8 cellular contexts compared by ENCODE assay signal in the genomic region with DNA sequence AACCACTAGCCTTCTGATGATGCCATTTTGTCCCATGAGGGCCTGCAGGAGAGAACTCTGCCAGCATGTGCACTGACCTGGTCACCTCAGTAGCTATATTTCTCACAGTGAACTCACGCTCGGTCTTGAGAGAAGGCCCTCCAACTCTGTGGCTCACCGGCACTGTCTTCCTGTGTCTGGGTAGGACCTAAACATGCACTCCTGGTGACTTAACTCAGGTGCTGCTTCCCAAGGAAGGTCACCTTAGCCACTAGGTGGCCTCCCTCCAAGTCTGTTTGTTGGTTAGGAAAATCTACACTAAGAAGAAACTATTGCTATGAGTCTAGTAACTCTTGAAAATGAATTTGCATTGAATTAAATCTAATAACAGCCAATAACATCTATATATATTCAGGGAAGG. TPM values are rescaled to one million over a fixed set of nuclear protein-coding genes. Genes with fewer than 3 reads are reported as not detected.
DNase-seq lines count a peak whose midpoint lies in the region; ATAC-seq, FAIRE-seq and TF ChIP-seq lines count a peak whose summit lies in the region.
"Had no signal": no experiment of that assay in that cellular context is flagged by ENCODE, and none has a peak within 500 bp of the region (broad histone marks: within the 10 kb centered on the region; RNA-seq: fewer than 3 reads in every experiment).

No MANE protein-coding gene starts in this region.

- H3K27ac Mint-ChIP-seq in neural crest cell (ENCODE audit: unreplicated experiment): no peak overlapping the region

- H3K36me3 ChIP-seq in bronchial epithelial cell (ENCODE audit: control insufficient read depth, insufficient read depth, low read length): no peaks in the 10 kb centered on the region

- ATAC-seq in GM18867 (IDR thresholded peaks at IDR 0.05; ENCODE audit: unreplicated experiment): no peak
- no peak for ATAC-seq in HG02840 (IDR thresholded peaks at IDR 0.05; ENCODE audit: low FRiP score, unreplicated experiment)

- TF ChIP-seq CTCF in bronchial epithelial cell (IDR thresholded peaks at IDR 0.05; ENCODE audit: insufficient read depth, low read length, severe bottlenecking): peak; percentile 58
- TF ChIP-seq CTCF in neural crest cell (conservative IDR thresholded peaks at IDR 0.05): peak; percentile 48

- DNase-seq in ELR (ENCODE audit: low read depth) (peak; percentile 13), HT-29 (ENCODE audit: low spot score) (peak; percentile 66), bronchial epithelial cell (ENCODE audit: low read depth) (peak; percentile 40), neural crest cell (ENCODE audit: low read depth, low spot score) (no peak), dedifferentiated amniotic fluid mesenchymal stem cell (ENCODE audit: extremely low spot score) (no peak)

- no peaks in the 10 kb centered on the region for H3K9me3 Mint-ChIP-seq in neural crest cell

- H3K4me1 Mint-ChIP-seq in neural crest cell: peaks cover 12% of the 10 kb centered on the region

- H3K27me3 ChIP-seq in bronchial epithelial cell (ENCODE audit: control insufficient read depth, insufficient read depth, low read length): no peaks in the 10 kb centered on the region

- H3K4me3 Mint-ChIP-seq in neural crest cell: no peak overlapping the region

- no peak for FAIRE-seq in bronchial epithelial cell (lab: Jason Lieb, UNC)
- FAIRE-seq: colon had no signal

- H3K27me3 Mint-ChIP-seq in neural crest cell (ENCODE audit: low read depth): no peaks in the 10 kb centered on the region

- no peak overlapping the region for H3K4me3 ChIP-seq in bronchial epithelial cell (ENCODE audit: low read depth, low read length)

- no peaks in the 10 kb centered on the region for H3K36me3 Mint-ChIP-seq in neural crest cell (ENCODE audit: low read depth)

RNA-seq across cellular contexts. Expression of a gene that starts 24.8 kb away (rescaled TPM):
- total RNA-seq in HT-29 (2014; rRNA removed; shearing (Covaris generic)): not detected in 2 replicates
- not detected in 2 replicates for total RNA-seq in bronchial epithelial cell
- total RNA-seq in neural crest cell: not detected in 2 replicates

RNA-seq across cellular contexts. Expression of a gene that starts 46.6 kb away (rescaled TPM):
- not detected in 2 replicates for total RNA-seq in HT-29 (2014; rRNA removed; shearing (Covaris generic))
- total RNA-seq in bronchial epithelial cell (0.13 and 0.26 TPM in 2 replicates), neural crest cell (not detected in 2 replicates)

Comparison
In these comparisons a context has a peak if more than half of its experiments do, and no peak if none do; other contexts are left out.
1. DNase-seq: peak in ELR (single experiment), HT-29 (single experiment) and bronchial epithelial cell (single experiment); none in neural crest cell (single experiment) and dedifferentiated amniotic fluid mesenchymal stem cell (single experiment).